Comparison of ENCODE assay signal across 26 cellular contexts in the genomic region with DNA sequence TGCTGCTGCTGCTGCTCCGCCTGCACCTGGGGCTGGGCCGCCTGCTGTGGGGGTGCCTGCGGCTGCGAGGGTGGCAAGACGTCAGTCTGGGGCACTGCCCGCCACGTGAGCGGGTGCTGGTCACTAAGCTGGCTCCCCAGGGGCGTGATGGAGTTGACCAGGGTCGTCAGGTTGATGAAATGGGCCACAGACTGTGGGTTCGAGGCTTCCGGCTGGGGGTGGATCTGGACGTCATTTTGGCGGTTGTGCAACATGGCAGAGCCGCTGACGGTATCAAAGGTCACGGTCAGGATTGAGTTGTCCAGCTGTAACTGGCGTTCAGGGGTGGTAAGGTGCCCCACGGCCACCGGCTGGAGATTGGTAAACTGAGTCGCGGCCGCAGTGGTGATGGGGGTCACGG. TPM values are rescaled to one million over a fixed set of nuclear protein-coding genes. Genes with fewer than 3 reads are reported as not detected.
"Had no signal": no experiment of that assay in that cellular context is flagged by ENCODE, and none has a peak within 500 bp of the region (broad histone marks: within the 10 kb centered on the region; RNA-seq: fewer than 3 reads in every experiment).

No MANE protein-coding gene starts in this region.

- ATAC-seq: esophagus mucosa; gastrocnemius medialis; left cardiac atrium; natural killer cell; stimulated activated naive B cell treated with anti-CD40 and anti-IgM and Interleukin-4, amounts not matched to agents 10 μg/mL and 1 μg/mL and 100 μg/mL, for 72 hours; stimulated activated naive CD8-positive, alpha-beta T cell treated with anti-CD3 and anti-CD28 coated beads, Interleukin-15, amount 100 ng/mL, for 72 hours had no signal

- H3K4me3 ChIP-seq: gastrocnemius medialis, heart right ventricle, sigmoid colon, skin epidermis, thoracic aorta, transverse colon had no signal

- FAIRE-seq: endometrium, keratinocyte, urothelium cell line had no signal

- H3K27me3 Mint-ChIP-seq: stimulated activated naive B cell treated with anti-CD40 and anti-IgM and Interleukin-4, amounts not matched to agents 10 μg/mL and 1 μg/mL and 100 μg/mL, for 72 hours; stimulated activated naive CD8-positive, alpha-beta T cell treated with anti-CD3 and anti-CD28 coated beads, Interleukin-15, amount 100 ng/mL, for 72 hours had no signal

- H3K27ac ChIP-seq: gastrocnemius medialis, sigmoid colon, thoracic aorta, transverse colon had no signal

- H3K27ac Mint-ChIP-seq: mesothelial cell of epicardium; natural killer cell; stimulated activated naive B cell treated with anti-CD40 and anti-IgM and Interleukin-4, amounts not matched to agents 10 μg/mL and 1 μg/mL and 100 μg/mL, for 72 hours had no signal

- H3K36me3 ChIP-seq: transverse colon had no signal

- H3K9me3 ChIP-seq: gastrocnemius medialis, heart right ventricle, sigmoid colon, thoracic aorta, transverse colon had no signal

- H3K4me1 Mint-ChIP-seq: mesothelial cell of epicardium; stimulated activated naive B cell treated with anti-CD40 and anti-IgM and Interleukin-4, amounts not matched to agents 10 μg/mL and 1 μg/mL and 100 μg/mL, for 72 hours; stimulated activated naive CD8-positive, alpha-beta T cell treated with anti-CD3 and anti-CD28 coated beads, Interleukin-15, amount 100 ng/mL, for 72 hours had no signal

- H3K27me3 ChIP-seq: gastrocnemius medialis, heart right ventricle, sigmoid colon, transverse colon had no signal

- DNase-seq: cortex of kidney; effector memory CD4-positive, alpha-beta T cell; gastrocnemius medialis; heart right ventricle; hypothalamus; left cardiac atrium; left ventricle myocardium superior; mammary epithelial cell; natural killer cell; sigmoid colon; stimulated activated CD4-positive, alpha-beta T cell treated with anti-CD3 and anti-CD28 coated beads, Interleukin-2, amount 100 ng/mL, for 24 hours; stimulated activated CD4-positive, alpha-beta T cell treated with anti-CD3 and anti-CD28 coated beads, Interleukin-4, amount 100 ng/mL, for 4 hours; stimulated activated naive B cell treated with anti-CD40 and anti-IgM and Interleukin-4, amounts not matched to agents 10 μg/mL and 1 μg/mL and 100 μg/mL, for 72 hours; stimulated activated naive CD8-positive, alpha-beta T cell treated with anti-CD3 and anti-CD28 coated beads, Interleukin-15, amount 100 ng/mL, for 72 hours; transverse colon had no signal

- H3K4me3 Mint-ChIP-seq: mesothelial cell of epicardium; natural killer cell; neural crest cell; stimulated activated naive B cell treated with anti-CD40 and anti-IgM and Interleukin-4, amounts not matched to agents 10 μg/mL and 1 μg/mL and 100 μg/mL, for 72 hours; stimulated activated naive CD8-positive, alpha-beta T cell treated with anti-CD3 and anti-CD28 coated beads, Interleukin-15, amount 100 ng/mL, for 72 hours had no signal

- H3K9me3 Mint-ChIP-seq: mesothelial cell of epicardium; stimulated activated naive CD8-positive, alpha-beta T cell treated with anti-CD3 and anti-CD28 coated beads, Interleukin-15, amount 100 ng/mL, for 72 hours had no signal

RNA-seq across cellular contexts. Expression of gene RIPK4, which starts 34.4 kb away (rescaled TPM):
- total RNA-seq: myocyte, neural crest cell, pulmonary artery endothelial cell had no signal
- polyA plus RNA-seq: fibroblast of lung had no signal
